In the genomic region with DNA sequence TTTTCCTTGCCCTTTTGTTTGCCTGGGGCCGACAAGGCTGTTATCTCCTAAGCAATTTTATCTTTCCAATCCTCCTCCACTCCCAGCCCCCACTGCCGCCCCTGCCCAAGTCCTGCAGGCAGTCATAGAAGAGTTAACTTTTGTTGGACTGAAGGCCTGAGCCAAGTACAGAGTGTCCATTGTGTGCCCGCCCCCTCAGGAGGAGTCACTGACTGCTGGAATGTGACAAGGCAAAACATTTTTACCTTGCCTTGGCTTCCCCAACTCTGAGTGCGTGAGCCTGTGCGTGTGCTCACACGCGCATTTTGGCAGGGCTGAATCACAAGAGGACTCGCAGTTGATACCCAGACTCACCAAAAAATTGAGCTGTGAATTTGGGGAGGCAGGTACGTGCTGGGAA, we compare ENCODE assay signal across 1 cellular context.
TF ChIP-seq lines count a peak whose summit lies in the region.

No MANE protein-coding gene starts in this region.

TF ChIP-seq in WTC11, 78 proteins besides CTCF, POLR2A, EP300 and RAD21 (continued from another document):
- TF ChIP-seq, protein P1, sequence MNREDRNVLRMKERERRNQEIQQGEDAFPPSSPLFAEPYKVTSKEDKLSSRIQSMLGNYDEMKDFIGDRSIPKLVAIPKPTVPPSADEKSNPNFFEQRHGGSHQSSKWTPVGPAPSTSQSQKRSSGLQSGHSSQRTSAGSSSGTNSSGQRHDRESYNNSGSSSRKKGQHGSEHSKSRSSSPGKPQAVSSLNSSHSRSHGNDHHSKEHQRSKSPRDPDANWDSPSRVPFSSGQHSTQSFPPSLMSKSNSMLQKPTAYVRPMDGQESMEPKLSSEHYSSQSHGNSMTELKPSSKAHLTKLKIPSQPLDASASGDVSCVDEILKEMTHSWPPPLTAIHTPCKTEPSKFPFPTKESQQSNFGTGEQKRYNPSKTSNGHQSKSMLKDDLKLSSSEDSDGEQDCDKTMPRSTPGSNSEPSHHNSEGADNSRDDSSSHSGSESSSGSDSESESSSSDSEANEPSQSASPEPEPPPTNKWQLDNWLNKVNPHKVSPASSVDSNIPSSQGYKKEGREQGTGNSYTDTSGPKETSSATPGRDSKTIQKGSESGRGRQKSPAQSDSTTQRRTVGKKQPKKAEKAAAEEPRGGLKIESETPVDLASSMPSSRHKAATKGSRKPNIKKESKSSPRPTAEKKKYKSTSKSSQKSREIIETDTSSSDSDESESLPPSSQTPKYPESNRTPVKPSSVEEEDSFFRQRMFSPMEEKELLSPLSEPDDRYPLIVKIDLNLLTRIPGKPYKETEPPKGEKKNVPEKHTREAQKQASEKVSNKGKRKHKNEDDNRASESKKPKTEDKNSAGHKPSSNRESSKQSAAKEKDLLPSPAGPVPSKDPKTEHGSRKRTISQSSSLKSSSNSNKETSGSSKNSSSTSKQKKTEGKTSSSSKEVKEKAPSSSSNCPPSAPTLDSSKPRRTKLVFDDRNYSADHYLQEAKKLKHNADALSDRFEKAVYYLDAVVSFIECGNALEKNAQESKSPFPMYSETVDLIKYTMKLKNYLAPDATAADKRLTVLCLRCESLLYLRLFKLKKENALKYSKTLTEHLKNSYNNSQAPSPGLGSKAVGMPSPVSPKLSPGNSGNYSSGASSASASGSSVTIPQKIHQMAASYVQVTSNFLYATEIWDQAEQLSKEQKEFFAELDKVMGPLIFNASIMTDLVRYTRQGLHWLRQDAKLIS (CRISPR knock-in tag; IDR thresholded peaks at IDR 0.05; ENCODE audit: borderline replicate concordance): no peak
- TF ChIP-seq KAT7 (CRISPR knock-in tag; IDR thresholded peaks at IDR 0.05; ENCODE audit: borderline replicate concordance) (no peak), ZNF121 (CRISPR knock-in tag; IDR thresholded peaks at IDR 0.05) (no peak), NR2C2 (CRISPR knock-in tag; IDR thresholded peaks at IDR 0.05) (no peak), MXD4 (CRISPR knock-in tag; IDR thresholded peaks at IDR 0.05; ENCODE audit: borderline replicate concordance) (no peak), FOXP4 (CRISPR knock-in tag; IDR thresholded peaks at IDR 0.05) (no peak), E2F4 (CRISPR knock-in tag; IDR thresholded peaks at IDR 0.05; ENCODE audit: borderline replicate concordance, low read depth) (no peak)
- TF ChIP-seq, protein P2, sequence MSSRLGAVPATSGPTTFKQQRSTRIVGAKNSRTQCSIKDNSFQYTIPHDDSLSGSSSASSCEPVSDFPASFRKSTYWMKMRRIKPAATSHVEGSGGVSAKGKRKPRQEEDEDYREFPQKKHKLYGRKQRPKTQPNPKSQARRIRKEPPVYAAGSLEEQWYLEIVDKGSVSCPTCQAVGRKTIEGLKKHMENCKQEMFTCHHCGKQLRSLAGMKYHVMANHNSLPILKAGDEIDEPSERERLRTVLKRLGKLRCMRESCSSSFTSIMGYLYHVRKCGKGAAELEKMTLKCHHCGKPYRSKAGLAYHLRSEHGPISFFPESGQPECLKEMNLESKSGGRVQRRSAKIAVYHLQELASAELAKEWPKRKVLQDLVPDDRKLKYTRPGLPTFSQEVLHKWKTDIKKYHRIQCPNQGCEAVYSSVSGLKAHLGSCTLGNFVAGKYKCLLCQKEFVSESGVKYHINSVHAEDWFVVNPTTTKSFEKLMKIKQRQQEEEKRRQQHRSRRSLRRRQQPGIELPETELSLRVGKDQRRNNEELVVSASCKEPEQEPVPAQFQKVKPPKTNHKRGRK (CRISPR knock-in tag; IDR thresholded peaks at IDR 0.05; ENCODE audit: borderline replicate concordance): no peak
- TF ChIP-seq, protein P3, sequence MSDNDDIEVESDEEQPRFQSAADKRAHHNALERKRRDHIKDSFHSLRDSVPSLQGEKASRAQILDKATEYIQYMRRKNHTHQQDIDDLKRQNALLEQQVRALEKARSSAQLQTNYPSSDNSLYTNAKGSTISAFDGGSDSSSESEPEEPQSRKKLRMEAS (CRISPR knock-in tag; IDR thresholded peaks at IDR 0.05): no peak
